Comparison of ENCODE assay signal across 12 cellular contexts in genomic region chr3:43707998-43708397, GRCh38. TPM values are rescaled to one million over a fixed set of nuclear protein-coding genes. Genes with fewer than 3 reads are reported as not detected.
DNase-seq lines count a peak whose midpoint lies in the region; TF ChIP-seq lines count a peak whose summit lies in the region.
"Had no signal": no experiment of that assay in that cellular context is flagged by ENCODE, and none has a peak within 500 bp of the region (broad histone marks: within the 10 kb centered on the region; RNA-seq: fewer than 3 reads in every experiment).

No MANE protein-coding gene starts in this region.

- TF ChIP-seq POLR2A in esophagus squamous epithelium (IDR thresholded peaks at IDR 0.05), result no peak

- H3K27ac ChIP-seq in esophagus squamous epithelium, result peak overlapping the region; percentile 23 to 66 (median 43)
- H3K27ac ChIP-seq in ascending aorta, result no peak overlapping the region
- H3K27ac ChIP-seq: 22Rv1 had no signal

- H3K36me3 ChIP-seq in esophagus squamous epithelium, result peaks cover 0 to 34% (median 14%) of the 10 kb centered on the region in 3 donors
- H3K36me3 ChIP-seq in skeletal muscle satellite cell (ENCODE audit: insufficient read depth, low read length), result peaks cover 20% of the 10 kb centered on the region
- peaks cover 18 to 21% of the 10 kb centered on the region in 2 donors for H3K36me3 ChIP-seq in ascending aorta

- H3K27me3 ChIP-seq in esophagus squamous epithelium, result no peaks in the 10 kb centered on the region
- H3K27me3 ChIP-seq in skeletal muscle satellite cell (ENCODE audit: control insufficient read depth, insufficient read depth, low read length), result no peaks in the 10 kb centered on the region
- H3K27me3 ChIP-seq in ascending aorta, result no peaks in the 10 kb centered on the region

- H3K4me2 ChIP-seq in skeletal muscle satellite cell (ENCODE audit: low read length), result peak overlapping the region; percentile 18

- peaks cover 16 to 37% (median 27%) of the 10 kb centered on the region in 3 donors for H3K4me1 ChIP-seq in esophagus squamous epithelium
- H3K4me1 ChIP-seq in skeletal muscle satellite cell (ENCODE audit: control insufficient read depth, insufficient read depth, low read length), result peaks cover 25% of the 10 kb centered on the region
- H3K4me1 ChIP-seq in ascending aorta, result no peaks in the 10 kb centered on the region

- TF ChIP-seq CTCF in esophagus squamous epithelium (IDR thresholded peaks at IDR 0.05) (no peak), ascending aorta (IDR thresholded peaks at IDR 0.05) (no peak)

- H3K9ac ChIP-seq in skeletal muscle satellite cell (ENCODE audit: low read depth, low read length), result no peak overlapping the region

- H3K9me3 ChIP-seq in esophagus squamous epithelium (no peaks in the 10 kb centered on the region), skeletal muscle satellite cell (replicated peaks; ENCODE audit: low read length) (no peaks in the 10 kb centered on the region), ascending aorta (no peaks in the 10 kb centered on the region)

- intact Hi-C loops in esophagus squamous epithelium (cut with DNase I), result no loop called here
- intact Hi-C loops in ascending aorta (cut with DNase I), result no loop called here

- peak; percentile 8 for DNase-seq in DMS53 (lab: John Stamatoyannopoulos, UW)
- DNase-seq in DMS53 treated with DMSO at 0.1 percent for 48 hours (lab: John Stamatoyannopoulos, UW; ENCODE audit: unreplicated experiment), result no peak
- peak; percentile 91 for DNase-seq in RPMI7951 (ENCODE audit: low read depth)
- no peak for DNase-seq in esophagus squamous epithelium (lab: John Stamatoyannopoulos, UW)
- no peak for DNase-seq in ascending aorta (ENCODE audit: low spot score in 2 of 2)
- DNase-seq in NCI-H2227 (lab: John Stamatoyannopoulos, UW; ENCODE audit: unreplicated experiment), result no peak
- DNase-seq in stimulated activated CD4-positive, alpha-beta T cell treated with anti-CD3 and anti-CD28 coated beads, Interleukin-2, amount 100 ng/mL, for 48 hours, result no peak
- DNase-seq: activated CD8-positive, alpha-beta memory T cell treated with anti-CD3 and anti-CD28 coated beads, Interleukin-2, amount 50 U/mL, for 48 hours; T-cell had no signal

- H3K4me3 ChIP-seq in esophagus squamous epithelium (no peak overlapping the region), skeletal muscle satellite cell (ENCODE audit: low read length) (no peak overlapping the region), ascending aorta (no peak overlapping the region)
- H3K4me3 ChIP-seq: skin epidermis had no signal

RNA-seq across cellular contexts. Expression of gene ABHD5, which starts 17.3 kb away (rescaled TPM):
- total RNA-seq in RPMI7951 (2014; rRNA removed; shearing (Covaris generic)), result 22.6 and 26.7 TPM in 2 replicates
- total RNA-seq in esophagus squamous epithelium (10 to 100 TPM; 28.3 to 38.1 (median 36.0) TPM), ascending aorta (5.3 TPM)
- total RNA-seq in skeletal muscle satellite cell (2012; rRNA removed), result 29.1 and 31.9 TPM in 2 replicates

Comparison
In these comparisons a context has a peak if more than half of its experiments do, and no peak if none do; other contexts are left out.
1. DNase-seq: peak in DMS53 (single experiment) and RPMI7951 (single experiment); none in DMS53 treated with DMSO at 0.1 percent for 48 hours (single experiment), esophagus squamous epithelium (single experiment), ascending aorta (0 of 2), NCI-H2227 (single experiment) and stimulated activated CD4-positive, alpha-beta T cell treated with anti-CD3 and anti-CD28 coated beads, Interleukin-2, amount 100 ng/mL, for 48 hours (0 of 2).
2. H3K27ac ChIP-seq: peak in esophagus squamous epithelium (4 of 4); none in ascending aorta (0 of 2).